Comparison of ENCODE assay signal across 1 cellular context in genomic region chr2:151688719-151689118, GRCh38.
A peak's percentile ranks its signal among the peaks of the same experiment; 100 is the strongest.
TF ChIP-seq lines count a peak whose summit lies in the region.

No MANE protein-coding gene starts in this region.

TF ChIP-seq in K562, 482 proteins besides CTCF, POLR2A, EP300 and RAD21 (continued from another document):
- no peak for TF ChIP-seq HNRNPLL (IDR thresholded peaks at IDR 0.05; ENCODE audit: low read depth, low read length, poor library complexity, severe bottlenecking)
- TF ChIP-seq JUND (IDR thresholded peaks at IDR 0.05; ENCODE audit: borderline replicate concordance, low read depth, low read length): no peak
- TF ChIP-seq JUND (tag; IDR thresholded peaks at IDR 0.05; ENCODE audit: borderline replicate concordance, low read depth, low read length): no peak
- TF ChIP-seq FOXJ3 (CRISPR knock-in tag; IDR thresholded peaks at IDR 0.05): no peak
- TF ChIP-seq ZNF518B (CRISPR knock-in tag; IDR thresholded peaks at IDR 0.05): no peak
- TF ChIP-seq ETV1 (tag; conservative IDR thresholded peaks at IDR 0.05; ENCODE audit: low read depth): no peak
- TF ChIP-seq HMG20A (CRISPR knock-in tag; conservative IDR thresholded peaks at IDR 0.05): no peak
- TF ChIP-seq KDM4B (IDR thresholded peaks at IDR 0.05; ENCODE audit: borderline replicate concordance in 2 of 2, low read depth in 1 of 2): no peak
- TF ChIP-seq MEF2D (tag; conservative IDR thresholded peaks at IDR 0.05; ENCODE audit: low read depth): no peak
- TF ChIP-seq ZNF561 (CRISPR knock-in tag; conservative IDR thresholded peaks at IDR 0.05): no peak
- no peak for TF ChIP-seq LCOR (CRISPR knock-in tag; IDR thresholded peaks at IDR 0.05)
- peak; percentile 26; the same call in 1 of the 2 replicates for TF ChIP-seq CEBPB (tag; IDR thresholded peaks at IDR 0.05)
- TF ChIP-seq ZNF668 (CRISPR knock-in tag; IDR thresholded peaks at IDR 0.05): peak; percentile 73; the same call in 1 of the 2 replicates
- TF ChIP-seq GTF2B (IDR thresholded peaks at IDR 0.05; ENCODE audit: extremely low read depth, insufficient read length): no peak
- 0 out of 2 replicates have a peak, but pooled peaks have one; percentile 49 for TF ChIP-seq ATF7 (IDR thresholded peaks at IDR 0.05)
- no peak for TF ChIP-seq DNMT1 (IDR thresholded peaks at IDR 0.05)
- TF ChIP-seq ZNF24 (IDR thresholded peaks at IDR 0.05): no peak; the same call in 1 of the 2 replicates
- TF ChIP-seq PURB (CRISPR knock-in tag; IDR thresholded peaks at IDR 0.05; ENCODE audit: low read depth): no peak
- TF ChIP-seq KLF1 (tag; IDR thresholded peaks at IDR 0.05): no peak
- no peak for TF ChIP-seq PHB2 (IDR thresholded peaks at IDR 0.05; ENCODE audit: low read depth)
- TF ChIP-seq ZNF407 (IDR thresholded peaks at IDR 0.05; ENCODE audit: low read depth): no peak
- 0 out of 4 replicates have a peak, but pooled peaks of 1 of the 2 experiments have one; percentile 58 for TF ChIP-seq ZNF318 (IDR thresholded peaks at IDR 0.05; ENCODE audit: borderline replicate concordance in 1 of 2, low read depth in 1 of 2)
- peak; percentile 84 for TF ChIP-seq ZNF175 (CRISPR knock-in tag; IDR thresholded peaks at IDR 0.05; ENCODE audit: low read depth)
- TF ChIP-seq LEF1 (IDR thresholded peaks at IDR 0.05): peak; percentile 95; the same call in 1 of the 2 replicates
- TF ChIP-seq NKRF (IDR thresholded peaks at IDR 0.05; ENCODE audit: borderline replicate concordance): no peak
- TF ChIP-seq TFE3 (CRISPR knock-in tag; IDR thresholded peaks at IDR 0.05): no peak
- TF ChIP-seq NR2C1 (IDR thresholded peaks at IDR 0.05): no peak
- TF ChIP-seq NR2C1 (tag; IDR thresholded peaks at IDR 0.05): peak; percentile 63
